In the genomic region with DNA sequence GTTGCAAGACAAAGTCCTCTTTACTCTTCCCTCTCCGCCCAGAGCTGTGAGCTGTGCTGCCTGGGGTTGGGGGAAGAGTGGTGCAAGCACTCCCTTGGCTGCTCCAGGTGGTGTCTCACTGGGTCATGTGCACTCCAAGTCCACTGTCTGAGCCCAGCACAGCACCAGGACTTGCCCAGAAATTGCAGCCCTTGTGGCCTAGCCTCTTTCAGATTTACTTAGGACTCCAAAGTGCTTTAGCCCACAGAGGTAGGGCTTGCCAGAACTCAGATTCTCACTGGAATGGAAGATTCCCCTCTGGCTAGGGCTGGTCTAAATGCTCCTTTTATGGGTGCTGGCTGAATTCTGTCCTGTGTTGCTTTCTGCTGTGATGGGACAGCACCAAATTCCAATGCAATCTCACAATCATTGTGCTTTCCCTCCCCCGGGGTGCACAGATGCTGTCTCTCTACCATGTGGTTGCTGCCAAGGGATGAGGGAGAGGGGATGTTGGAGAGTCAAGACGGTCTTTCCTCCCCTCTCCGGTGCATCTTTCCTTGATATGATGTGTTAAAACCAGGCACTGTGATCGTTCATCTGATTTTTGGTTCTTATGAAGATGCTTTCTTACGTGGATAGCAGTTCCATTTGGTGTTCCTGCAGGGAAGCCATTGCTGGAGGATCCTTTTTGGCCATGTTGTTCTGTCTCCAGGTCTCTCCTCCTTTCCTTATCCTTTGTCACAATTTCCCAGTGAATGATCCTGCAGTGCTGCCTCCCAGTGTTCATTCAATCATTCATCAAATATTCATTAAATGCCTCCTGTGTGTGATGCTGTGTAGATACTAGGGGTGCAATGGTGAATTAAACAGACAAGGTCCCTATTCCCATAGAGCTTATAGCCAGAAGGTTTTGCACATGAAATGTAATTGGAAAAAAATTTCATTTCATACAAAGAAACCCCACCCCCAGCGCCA, we compare ENCODE assay signal across 14 cellular contexts.
DNase-seq lines count a peak whose midpoint lies in the region; ATAC-seq and TF ChIP-seq lines count a peak whose summit lies in the region.
"Had no signal": no experiment of that assay in that cellular context is flagged by ENCODE, and none has a peak within 500 bp of the region (broad histone marks: within the 10 kb centered on the region; RNA-seq: fewer than 3 reads in every experiment).

No MANE protein-coding gene starts in this region.

- H3K79me2 ChIP-seq in HCT116 (ENCODE audit: insufficient read depth, low read length) (no peaks in the 10 kb centered on the region), fibroblast of lung (ENCODE audit: control insufficient read depth, insufficient read depth, low read length) (no peaks in the 10 kb centered on the region)

- H3K4me1 ChIP-seq in HCT116 (ENCODE audit: control insufficient read depth in 1 of 2, insufficient read depth in 2 of 2, low read length in 2 of 2) (0 out of 4 replicates have a peak, but pooled peaks cover 0 to 3% of the 10 kb centered on the region in 2 experiments), fibroblast of lung (ENCODE audit: control insufficient read depth, extremely low read depth, insufficient read depth, low read length) (peaks cover 7% of the 10 kb centered on the region), tibial nerve (peaks cover 0 to 16% (median 2%) of the 10 kb centered on the region in 4 donors)
- H3K4me1 ChIP-seq: right lobe of liver had no signal

- intact Hi-C loops in HCT116 (cut with micrococcal nuclease) (loop anchor here (1.0 to 10.0 kb wide), 3 partner anchors 95 to 231 kb away; no protein-coding TSS in a partner anchor), posterior vena cava (cut with DNase I) (no loop called here)
- intact Hi-C loops in activated CD4-positive, alpha-beta memory T cell treated with anti-CD3 and anti-CD28 coated beads for 36 hours (cut with micrococcal nuclease) = loop anchor here (1.0 to 5.0 kb wide), 3 partner anchors 95 to 233 kb away; no protein-coding TSS in a partner anchor

- H3K9me3 Mint-ChIP-seq in activated CD4-positive, alpha-beta memory T cell treated with anti-CD3 and anti-CD28 coated beads for 36 hours = no peaks in the 10 kb centered on the region
- H3K9me3 Mint-ChIP-seq: activated B cell treated with CpG ODN at 0.5 μM for 24 hours; activated T-helper 1 cell treated with anti-CD3 and anti-CD28 coated beads, Interleukin-12 subunit alpha, Interleukin-12 subunit beta, Interleukin-2, Interleukin-4 antibody, amounts not matched to agents 30 ng/mL and 10 ng/mL and 1 ng/mL, durations not matched to agents 14 hours and 24 hours and 36 hours had no signal

- 0 out of 4 replicates have a peak, but pooled peaks cover 0 to 3% of the 10 kb centered on the region in 2 experiments for H3K36me3 ChIP-seq in HCT116 (ENCODE audit: control insufficient read depth in 1 of 2, insufficient read depth in 2 of 2, low read length in 2 of 2)
- no peaks in the 10 kb centered on the region for H3K36me3 ChIP-seq in fibroblast of lung (ENCODE audit: control insufficient read depth, insufficient read depth, low read length)
- peaks cover 0 to 24% (median 0%) of the 10 kb centered on the region in 3 donors for H3K36me3 ChIP-seq in tibial nerve
- H3K36me3 ChIP-seq: right lobe of liver had no signal

- TF ChIP-seq POLR2A in HCT116 (IDR thresholded peaks at IDR 0.05; ENCODE audit: borderline replicate concordance, extremely low read depth, insufficient read depth, insufficient read length) (no peak), tibial nerve (IDR thresholded peaks at IDR 0.05) (no peak)

- TF ChIP-seq RAD21 in HCT116 (IDR thresholded peaks at IDR 0.05; ENCODE audit: low read depth) = peak; percentile 16; the same call in 1 of the 2 replicates

- H3K27ac ChIP-seq in HCT116 (ENCODE audit: low read depth, low read length) (no peak overlapping the region), fibroblast of lung (ENCODE audit: insufficient read depth, low read length) (no peak overlapping the region), tibial nerve (no peak overlapping the region)
- H3K27ac ChIP-seq: heart left ventricle, right lobe of liver had no signal

- H3K36me3 Mint-ChIP-seq in activated CD4-positive, alpha-beta memory T cell treated with anti-CD3 and anti-CD28 coated beads for 36 hours = peaks cover 2% of the 10 kb centered on the region

- H2AFZ ChIP-seq in HCT116 (ENCODE audit: low read depth, low read length, poor library complexity, severe bottlenecking) (no peak overlapping the region), fibroblast of lung (ENCODE audit: low read length) (no peak overlapping the region)

- H3K9me2 ChIP-seq in HCT116 (ENCODE audit: insufficient read depth) = no peaks in the 10 kb centered on the region

- no peak for TF ChIP-seq EP300 in tibial nerve (IDR thresholded peaks at IDR 0.05)

- POLR2A ChIA-PET in HCT116 (lab: Charles Lee) = no interaction called here
- POLR2A ChIA-PET in activated CD4-positive, alpha-beta memory T cell treated with anti-CD3 and anti-CD28 coated beads for 36 hours (lab: Charles Lee) = no interaction called here

- H3K4me2 ChIP-seq in HCT116 (ENCODE audit: low read length) (no peak overlapping the region), fibroblast of lung (ENCODE audit: extremely low read depth, insufficient read depth, low read length) (no peak overlapping the region)

- H3K4me1 Mint-ChIP-seq in activated CD4-positive, alpha-beta memory T cell treated with anti-CD3 and anti-CD28 coated beads for 36 hours (ENCODE audit: low read depth) = peaks cover 20% of the 10 kb centered on the region
- H3K4me1 Mint-ChIP-seq: activated B cell treated with CpG ODN at 0.5 μM for 24 hours had no signal

- no peak overlapping the region for H3K4me3 Mint-ChIP-seq in activated CD4-positive, alpha-beta memory T cell treated with anti-CD3 and anti-CD28 coated beads for 36 hours
- H3K4me3 Mint-ChIP-seq: activated B cell treated with CpG ODN at 0.5 μM for 24 hours; activated T-helper 1 cell treated with anti-CD3 and anti-CD28 coated beads, Interleukin-12 subunit alpha, Interleukin-12 subunit beta, Interleukin-2, Interleukin-4 antibody, amounts not matched to agents 30 ng/mL and 10 ng/mL and 1 ng/mL, durations not matched to agents 14 hours and 24 hours and 36 hours had no signal

- WGBS in tibial nerve, 2 donors = 75 to 78% methylated on average over 7 of the region's 7 CpGs

- no TSS peak for BruUV-seq in HCT116 (replicated peaks; lab: Mats Ljungman, UMichigan)

- ATAC-seq in HCT116 (0 out of 2 replicates have a peak, but pooled peaks have one; percentile 28), HG03175 (IDR thresholded peaks at IDR 0.05; ENCODE audit: unreplicated experiment) (no peak)
- ATAC-seq: heart left ventricle, right lobe of liver, Right ventricle myocardium inferior had no signal

- DNase-seq in HCT116 (ENCODE audit: low read depth, low spot score) = no peak
- DNase-seq in OCI-M1 (lab: John Stamatoyannopoulos, UW) = peak; percentile 1
- DNase-seq in fibroblast of lung (ENCODE audit: low read depth in 2 of 2) = peak; percentile 9 to 30
- peak; percentile 58 for DNase-seq in posterior vena cava (ENCODE audit: low spot score)
- DNase-seq in activated effector memory CD4-positive, alpha-beta T cell treated with anti-CD3 and anti-CD28 coated beads, Interleukin-2, amount 50 U/mL, for 16 hours = no peak
- no peak for DNase-seq in activated CD4-positive, alpha-beta memory T cell treated with anti-CD3 and anti-CD28 coated beads for 36 hours
- no peak for DNase-seq in tibial nerve (ENCODE audit: low spot score in 2 of 2)
- DNase-seq: activated B cell treated with CpG ODN at 0.5 μM for 24 hours, heart left ventricle, NCI-H187 treated with DMSO at 0.1 percent for 48 hours, right lobe of liver had no signal

- no peaks in the 10 kb centered on the region for H3K27me3 Mint-ChIP-seq in activated CD4-positive, alpha-beta memory T cell treated with anti-CD3 and anti-CD28 coated beads for 36 hours
- H3K27me3 Mint-ChIP-seq: activated B cell treated with CpG ODN at 0.5 μM for 24 hours had no signal

- H4K20me1 ChIP-seq in HCT116 (ENCODE audit: insufficient read depth) (no peaks in the 10 kb centered on the region; the same call in 1 of the 2 replicates), fibroblast of lung (ENCODE audit: control insufficient read depth, extremely low read depth, insufficient read depth, low read length) (peaks cover 3% of the 10 kb centered on the region)

- CTCF ChIA-PET in HCT116 (lab: Charles Lee) = interaction anchor here (1.4 to 2.6 kb wide), 6 partner anchors 8 to 233 kb away, joined by 3 to 18 read pairs (median 8); no protein-coding TSS in a partner anchor
- CTCF ChIA-PET in activated CD4-positive, alpha-beta memory T cell treated with anti-CD3 and anti-CD28 coated beads for 36 hours (lab: Charles Lee) = interaction anchor here (1.0 to 7.2 kb wide), 6 partner anchors 9 to 112 kb away, joined by 3 to 47 read pairs (median 4); no protein-coding TSS in a partner anchor

- no peak overlapping the region for H3K27ac Mint-ChIP-seq in activated CD4-positive, alpha-beta memory T cell treated with anti-CD3 and anti-CD28 coated beads for 36 hours
- H3K27ac Mint-ChIP-seq: activated B cell treated with CpG ODN at 0.5 μM for 24 hours; activated T-helper 1 cell treated with anti-CD3 and anti-CD28 coated beads, Interleukin-12 subunit alpha, Interleukin-12 subunit beta, Interleukin-2, Interleukin-4 antibody, amounts not matched to agents 30 ng/mL and 10 ng/mL and 1 ng/mL, durations not matched to agents 14 hours and 24 hours and 36 hours had no signal

- RAD21 ChIA-PET in HCT116 (lab: Charles Lee; ENCODE audit: low non-redundant PET in 1 of 2, low total read pairs in 2 of 2, uncharacterized antibody in 2 of 2, unreplicated experiment in 2 of 2) = interaction anchor here in 1 of 2 experiments (1.4 kb wide), 1 partner anchor 8 kb away, joined by 4 read pairs; no protein-coding TSS in a partner anchor

- H3K9me3 ChIP-seq in HCT116 (ENCODE audit: control insufficient read depth in 1 of 2, insufficient read depth in 1 of 2, low read depth in 1 of 2, low read length in 2 of 2) (no peaks in the 10 kb centered on the region), fibroblast of lung (ENCODE audit: control insufficient read depth, insufficient read depth, low read depth, low read length) (no peaks in the 10 kb centered on the region), tibial nerve (no peaks in the 10 kb centered on the region)
- H3K9me3 ChIP-seq: heart left ventricle, right lobe of liver had no signal

- H3K9ac ChIP-seq in HCT116 (ENCODE audit: low read length) = no peak overlapping the region
- H3K9ac ChIP-seq in fibroblast of lung (ENCODE audit: insufficient read depth, low read length) = no peak overlapping the region

- TF ChIP-seq CTCF in HCT116 (IDR thresholded peaks at IDR 0.05 in 2 of 3, conservative IDR thresholded peaks at IDR 0.05 in 1 of 3; ENCODE audit: borderline replicate concordance in 1 of 3, insufficient read depth in 1 of 3, low read depth in 2 of 3, low read length in 2 of 3) (peak in 2 of 3 experiments; percentile 5 to 24; a peak in 1 of 6 replicates), fibroblast of lung (conservative IDR thresholded peaks at IDR 0.05 in 1 of 2, IDR thresholded peaks at IDR 0.05 in 1 of 2; ENCODE audit: low read depth in 1 of 2, low read length in 2 of 2) (peak in 1 of 2 donors; percentile 9), tibial nerve (IDR thresholded peaks at IDR 0.05) (peak in 1 of 5 experiments; percentile 14)

- H3K4me3 ChIP-seq in HCT116 (replicated peaks in 1 of 2; ENCODE audit: low read depth in 1 of 2, low read length in 2 of 2) (no peak overlapping the region), fibroblast of lung (replicated peaks in 1 of 4; ENCODE audit: control extremely low read depth in 1 of 4, insufficient read depth in 1 of 4, low read depth in 3 of 4, low read length in 4 of 4) (no peak overlapping the region), tibial nerve (no peak overlapping the region)
- H3K4me3 ChIP-seq: heart left ventricle, right lobe of liver had no signal

- H3K27me3 ChIP-seq in HCT116 (ENCODE audit: insufficient read depth, low read length) = no peaks in the 10 kb centered on the region
- no peaks in the 10 kb centered on the region for H3K27me3 ChIP-seq in fibroblast of lung (ENCODE audit: control insufficient read depth, insufficient read depth, low read length)
- H3K27me3 ChIP-seq in tibial nerve = no peaks in the 10 kb centered on the region
- H3K27me3 ChIP-seq: heart left ventricle, right lobe of liver had no signal

Comparison
In these comparisons a context has a peak if more than half of its experiments do, and no peak if none do; other contexts are left out.
1. DNase-seq: peak in OCI-M1 (single experiment), fibroblast of lung (2 of 2) and posterior vena cava (single experiment); none in HCT116 (single experiment), activated effector memory CD4-positive, alpha-beta T cell treated with anti-CD3 and anti-CD28 coated beads, Interleukin-2, amount 50 U/mL, for 16 hours (single experiment), activated CD4-positive, alpha-beta memory T cell treated with anti-CD3 and anti-CD28 coated beads for 36 hours (single experiment) and tibial nerve (0 of 2).
2. intact Hi-C loops: an anchor here in HCT116 (1.0 to 10.0 kb wide) and activated CD4-positive, alpha-beta memory T cell treated with anti-CD3 and anti-CD28 coated beads for 36 hours (1.0 to 5.0 kb wide); none called in posterior vena cava.